ENCODE assay signal across 1 cellular context in genomic region chr4:40325406-40326019, GRCh38.
TF ChIP-seq lines count a peak whose summit lies in the region.

No MANE protein-coding gene starts in this region.

TF ChIP-seq in K562, 482 proteins besides CTCF, POLR2A, EP300 and RAD21 (continued from another document):
- TF ChIP-seq ARID4B (CRISPR knock-in tag; IDR thresholded peaks at IDR 0.05) (0 out of 2 replicates have a peak, but pooled peaks have one; percentile 35), ATF3 (IDR thresholded peaks at IDR 0.05) (peak; percentile 52), ATF3 (CRISPR knock-in tag; conservative IDR thresholded peaks at IDR 0.05) (no peak), CREM (IDR thresholded peaks at IDR 0.05; ENCODE audit: low read depth) (peak; percentile 68), ATF7 (IDR thresholded peaks at IDR 0.05) (peak; percentile 95), FOXP1 (CRISPR knock-in tag; IDR thresholded peaks at IDR 0.05) (0 out of 2 replicates have a peak, but pooled peaks have one; percentile 28), JUND (IDR thresholded peaks at IDR 0.05; ENCODE audit: borderline replicate concordance, low read depth, low read length) (peak; percentile 75), JUND (tag; IDR thresholded peaks at IDR 0.05; ENCODE audit: borderline replicate concordance, low read depth, low read length) (peak; percentile 74; the same call in 1 of the 3 replicates), MAZ (CRISPR knock-in tag; conservative IDR thresholded peaks at IDR 0.05 in 1 of 2, IDR thresholded peaks at IDR 0.05 in 1 of 2) (0 out of 4 replicates have a peak, but pooled peaks of 1 of the 2 experiments have one; percentile 35), ATF1 (CRISPR knock-in tag; IDR thresholded peaks at IDR 0.05) (no peak), ATF1 (tag; IDR thresholded peaks at IDR 0.05) (peak; percentile 56)
TF ChIP-seq in K562: peak in this region for 18.
